In the genomic region with DNA sequence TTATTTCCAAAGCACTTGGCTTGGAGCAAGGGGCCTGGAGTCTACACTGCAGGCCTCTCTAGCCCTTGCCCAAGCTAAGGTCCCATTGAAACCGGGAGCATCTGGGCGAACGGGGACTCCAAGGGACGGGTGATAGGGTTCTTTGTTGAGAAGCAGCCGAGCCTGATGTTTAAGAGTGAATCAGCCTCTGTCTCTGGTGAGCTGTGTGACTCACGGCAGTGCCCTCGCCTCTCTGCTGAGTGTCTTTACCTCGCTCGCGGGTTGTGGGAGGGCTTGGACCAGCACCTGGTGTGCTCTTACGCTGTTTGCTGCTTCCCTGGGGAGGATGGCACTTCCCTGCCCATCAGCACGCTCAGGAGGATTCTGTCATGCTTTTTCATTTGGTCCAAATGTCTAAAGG, we compare ENCODE assay signal across 8 cellular contexts.
DNase-seq lines count a peak whose midpoint lies in the region; FAIRE-seq and TF ChIP-seq lines count a peak whose summit lies in the region.

No MANE protein-coding gene starts in this region.

- in situ Hi-C loops in KBM-7 (cut with MboI; ENCODE audit: low pct_unique_long_range_greater_than_20kb, low sequenced_read_pairs) = no loop called here

- H3K9ac ChIP-seq in HUES48 (ENCODE audit: low read depth, low read length) = no peak overlapping the region
- no peak overlapping the region for H3K9ac ChIP-seq in iPS-15b (ENCODE audit: low read depth, low read length)

- no peak for TF ChIP-seq CTCF in AG09309 (IDR thresholded peaks at IDR 0.05; ENCODE audit: control insufficient read depth, insufficient read depth, low read depth, low read length, missing control alignments)

- H3K27ac ChIP-seq in HUES48 (ENCODE audit: low read depth, low read length) = no peak overlapping the region

- H3K27me3 ChIP-seq in HUES48 (ENCODE audit: control insufficient read depth, insufficient read depth, low read length) (no peaks in the 10 kb centered on the region), iPS-15b (ENCODE audit: control insufficient read depth, insufficient read depth, low read length) (no peaks in the 10 kb centered on the region)

- DNase-seq in AG09309 (ENCODE audit: low read depth) (no peak), KBM-7 (no peak), NCI-H510A (lab: John Stamatoyannopoulos, UW) (no peak), GM19239 (ENCODE audit: insufficient read length, low spot score) (no peak)
- peak; percentile 75 to 77 for DNase-seq in activated T-cell treated with anti-CD3 and anti-CD28 coated beads, Interleukin-2, amount 50 U/mL, for 48 hours
- DNase-seq in stimulated activated CD4-positive, alpha-beta T cell treated with anti-CD3 and anti-CD28 coated beads, TNF-alpha, amount 100 ng/mL, for 24 hours (ENCODE audit: low read depth in 3 of 3) = peak; percentile 31 to 61 (median 45)

- H3K36me3 ChIP-seq in HUES48 (ENCODE audit: control insufficient read depth, insufficient read depth, low read length) = peaks cover 58% of the 10 kb centered on the region
- peaks cover 55% of the 10 kb centered on the region for H3K36me3 ChIP-seq in iPS-15b (ENCODE audit: control insufficient read depth, insufficient read depth, low read length)

- FAIRE-seq in GM19239 (lab: Jason Lieb, UNC) = no peak

- H3K9me3 ChIP-seq in HUES48 (ENCODE audit: control insufficient read depth, insufficient read depth, low read length) (no peaks in the 10 kb centered on the region), iPS-15b (ENCODE audit: control insufficient read depth, insufficient read depth, low read length) (no peaks in the 10 kb centered on the region)

- H3K4me3 ChIP-seq in AG09309 (ENCODE audit: control insufficient read depth, low read depth, low read length) (peak overlapping the region; percentile 49), HUES48 (ENCODE audit: low read depth, low read length) (peak overlapping the region; percentile 81), iPS-15b (ENCODE audit: low read depth, low read length) (peak overlapping the region; percentile 82)

- peaks cover 9% of the 10 kb centered on the region for H3K4me1 ChIP-seq in HUES48 (ENCODE audit: control insufficient read depth, insufficient read depth, low read length)
- peaks cover 6% of the 10 kb centered on the region for H3K4me1 ChIP-seq in iPS-15b (ENCODE audit: control insufficient read depth, insufficient read depth, low read length)

Comparison
In these comparisons a context has a peak if more than half of its experiments do, and no peak if none do; other contexts are left out.
1. DNase-seq: peak in activated T-cell treated with anti-CD3 and anti-CD28 coated beads, Interleukin-2, amount 50 U/mL, for 48 hours (2 of 2) and stimulated activated CD4-positive, alpha-beta T cell treated with anti-CD3 and anti-CD28 coated beads, TNF-alpha, amount 100 ng/mL, for 24 hours (3 of 3); none in AG09309 (single experiment), KBM-7 (single experiment), NCI-H510A (single experiment) and GM19239 (single experiment).
2. Peak in every context shown above with its lines, with median percentiles within 50 percentile points of each other: H3K4me3 ChIP-seq.